In the genomic region with DNA sequence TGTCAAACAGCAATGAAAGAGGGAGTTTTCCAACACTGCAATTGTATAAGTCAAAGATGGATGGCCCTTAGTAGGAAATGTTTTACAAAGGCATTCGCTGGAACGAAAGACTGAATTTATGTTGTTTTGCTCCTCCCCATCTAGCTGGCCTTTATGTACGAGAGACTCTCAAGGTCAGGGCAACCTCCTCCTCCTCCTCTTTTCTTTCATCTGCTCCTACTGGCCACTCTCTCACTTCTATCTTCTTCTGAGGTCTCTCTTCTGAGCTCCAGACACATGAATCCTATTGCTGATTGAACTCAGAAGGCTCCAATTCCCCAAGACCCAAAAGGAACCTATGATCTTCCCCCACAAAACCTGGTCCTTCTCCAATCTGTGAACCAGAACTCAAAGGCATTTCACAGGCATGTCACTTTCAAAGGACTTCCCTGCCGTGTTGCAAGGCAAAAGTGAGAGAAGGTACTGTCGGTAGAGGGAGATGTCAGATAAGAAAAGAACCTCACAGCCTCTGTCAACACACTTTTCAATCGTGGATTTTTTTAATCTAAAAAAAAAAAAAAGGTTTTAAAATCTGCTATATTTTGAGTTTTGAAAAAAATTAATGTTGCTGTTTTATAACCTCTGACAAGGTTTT, we compare ENCODE assay signal across 8 cellular contexts. TPM values are rescaled to one million over a fixed set of nuclear protein-coding genes. Genes with fewer than 3 reads are reported as not detected.
A peak's percentile ranks its signal among the peaks of the same experiment; 100 is the strongest.
DNase-seq lines count a peak whose midpoint lies in the region; ATAC-seq and TF ChIP-seq lines count a peak whose summit lies in the region.

No MANE protein-coding gene starts in this region.

- TF ChIP-seq CTCF in neural progenitor cell (IDR thresholded peaks at IDR 0.05) (peak; percentile 65), lower lobe of right lung (IDR thresholded peaks at IDR 0.05) (no peak)

- no peaks in the 10 kb centered on the region for H4K20me1 ChIP-seq in neural progenitor cell (ENCODE audit: low read depth)

- H3K36me3 ChIP-seq in neural progenitor cell = no peaks in the 10 kb centered on the region
- H3K36me3 ChIP-seq in lower lobe of right lung = no peaks in the 10 kb centered on the region

- no peak overlapping the region for H3K27ac ChIP-seq in neural progenitor cell
- H3K27ac ChIP-seq in lower lobe of right lung = no peak overlapping the region

- peaks cover 3% of the 10 kb centered on the region for H3K4me1 Mint-ChIP-seq in neural progenitor cell

- no peak for ATAC-seq in lower lobe of right lung

- H3K9ac ChIP-seq in neural progenitor cell = no peak overlapping the region

- H3K4me3 Mint-ChIP-seq in neural progenitor cell = no peak overlapping the region

- H3K79me2 ChIP-seq in neural progenitor cell (ENCODE audit: low read depth) = no peaks in the 10 kb centered on the region

- no peaks in the 10 kb centered on the region for H3K9me3 Mint-ChIP-seq in neural progenitor cell

- intact Hi-C loops in lower lobe of right lung (cut with DNase I) = no loop called here

- no peak overlapping the region for H3K27ac Mint-ChIP-seq in neural progenitor cell

- H3K27me3 ChIP-seq in neural progenitor cell = no peaks in the 10 kb centered on the region
- peaks cover 3% of the 10 kb centered on the region for H3K27me3 ChIP-seq in lower lobe of right lung (ENCODE audit: low read depth)

- H3K4me3 ChIP-seq in neural progenitor cell = no peak overlapping the region
- H3K4me3 ChIP-seq in lower lobe of right lung = no peak overlapping the region

- peak; percentile 18 for DNase-seq in NCI-H146 (lab: John Stamatoyannopoulos, UW)
- DNase-seq in NCI-H146 treated with DMSO at 0.1 percent for 48 hours (lab: John Stamatoyannopoulos, UW; ENCODE audit: unreplicated experiment) = no peak
- peak; percentile 40 for DNase-seq in NCI-H2196 (lab: John Stamatoyannopoulos, UW; ENCODE audit: unreplicated experiment)
- peak; percentile 74 for DNase-seq in cerebellar cortex (ENCODE audit: low spot score)
- peak; percentile 62 for DNase-seq in neural progenitor cell (ENCODE audit: low spot score)
- DNase-seq in activated naive CD4-positive, alpha-beta T cell treated with Interleukin-2 at 50 U/mL for 16 hours = no peak
- no peak for DNase-seq in lower lobe of right lung
- no peak for DNase-seq in SHP77 treated with DMSO at 0.1 percent for 48 hours (lab: John Stamatoyannopoulos, UW)

- H3K9me3 ChIP-seq in neural progenitor cell (ENCODE audit: low read depth) (no peaks in the 10 kb centered on the region), lower lobe of right lung (no peaks in the 10 kb centered on the region)

- no peaks in the 10 kb centered on the region for H3F3A ChIP-seq in neural progenitor cell (ENCODE audit: low read depth)

- no peak overlapping the region for H2AFZ ChIP-seq in neural progenitor cell (replicated peaks)

- no peak overlapping the region for H3K4me2 ChIP-seq in neural progenitor cell

- H3K4me1 ChIP-seq in neural progenitor cell (no peaks in the 10 kb centered on the region), lower lobe of right lung (no peaks in the 10 kb centered on the region)

- no peaks in the 10 kb centered on the region for H3K36me3 Mint-ChIP-seq in neural progenitor cell

- peaks cover 2% of the 10 kb centered on the region for H3K27me3 Mint-ChIP-seq in neural progenitor cell (ENCODE audit: insufficient read depth, low read depth)

RNA-seq across cellular contexts. Expression of a gene that starts 28.5 kb away (rescaled TPM):
- total RNA-seq in neural progenitor cell (ENCODE audit: low replicate concordance) (38.7 and 58.0 TPM in 2 replicates), lower lobe of right lung (30.6 TPM)

Comparison
In these comparisons a context has a peak if more than half of its experiments do, and no peak if none do; other contexts are left out.
1. DNase-seq: peak in NCI-H146 (single experiment), NCI-H2196 (single experiment), cerebellar cortex (single experiment) and neural progenitor cell (single experiment); none in NCI-H146 treated with DMSO at 0.1 percent for 48 hours (single experiment), activated naive CD4-positive, alpha-beta T cell treated with Interleukin-2 at 50 U/mL for 16 hours (single experiment), lower lobe of right lung (single experiment) and SHP77 treated with DMSO at 0.1 percent for 48 hours (single experiment).